12 cellular contexts compared by ENCODE assay signal in genomic region chr9:581673-582497, GRCh38.
DNase-seq lines count a peak whose midpoint lies in the region; ATAC-seq, FAIRE-seq and TF ChIP-seq lines count a peak whose summit lies in the region.
"Had no signal": no experiment of that assay in that cellular context is flagged by ENCODE, and none has a peak within 500 bp of the region (broad histone marks: within the 10 kb centered on the region; RNA-seq: fewer than 3 reads in every experiment).

No MANE protein-coding gene starts in this region.

- no peaks in the 10 kb centered on the region for H3K4me1 Mint-ChIP-seq in activated CD4-positive, alpha-beta T cell treated with anti-CD3 and anti-CD28 coated beads for 36 hours

- WGBS in GM12878 (ENCODE audit: insufficient coverage, insufficient replicate concordance, low lambda C conversion rate, missing lambda C conversion rate) = 11% methylated on average over 7 of the region's 7 CpGs

- POLR2A ChIA-PET in GM12878 (lab: Charles Lee) = no interaction called here
- POLR2A ChIA-PET in activated CD4-positive, alpha-beta T cell treated with anti-CD3 and anti-CD28 coated beads for 36 hours (lab: Charles Lee) = no interaction called here

- H3K9me3 Mint-ChIP-seq in activated CD4-positive, alpha-beta T cell treated with anti-CD3 and anti-CD28 coated beads for 36 hours (ENCODE audit: low read depth) = no peaks in the 10 kb centered on the region
- H3K9me3 Mint-ChIP-seq: activated CD8-positive, alpha-beta T cell treated with anti-CD3 and anti-CD28 coated beads for 36 hours had no signal

- H2AFZ ChIP-seq in GM12878 (ENCODE audit: control insufficient read depth, low read depth, low read length) = no peak overlapping the region

- ATAC-seq in GM12878 = peak; percentile 84
- ATAC-seq in lower lobe of right lung = peak; percentile 59 to 60
- ATAC-seq in activated CD4-positive, alpha-beta T cell treated with anti-CD3 and anti-CD28 coated beads for 36 hours = no peak
- ATAC-seq in HG02885 (IDR thresholded peaks at IDR 0.05; ENCODE audit: poor library complexity, unreplicated experiment) = no peak
- no peak for ATAC-seq in GM18511 (IDR thresholded peaks at IDR 0.05; ENCODE audit: unreplicated experiment)
- ATAC-seq: activated CD8-positive, alpha-beta T cell treated with anti-CD3 and anti-CD28 coated beads for 36 hours had no signal

- H3K4me2 ChIP-seq in GM12878 (ENCODE audit: control insufficient read depth, insufficient read depth) = no peak overlapping the region

- no peaks in the 10 kb centered on the region for H3K4me1 ChIP-seq in GM12878 (ENCODE audit: control insufficient read depth, insufficient read depth, low read length)
- H3K4me1 ChIP-seq in lower lobe of right lung = no peaks in the 10 kb centered on the region

- H3K27ac ChIP-seq in GM12878 (ENCODE audit: control insufficient read depth, insufficient read depth) (no peak overlapping the region), lower lobe of right lung (no peak overlapping the region)

- H3K4me3 ChIP-seq in GM12878 (no peak overlapping the region), lower lobe of right lung (no peak overlapping the region)

- no TSS peak for BruUV-seq in GM12878 (replicated peaks; lab: Mats Ljungman, UMichigan)

- TF ChIP-seq POLR2A in GM12878 (IDR thresholded peaks at IDR 0.05; ENCODE audit: low read depth, low read length) = no peak

- SMC1A ChIA-PET in GM12878 (lab: Charles Lee; ENCODE audit: uncharacterized antibody, unreplicated experiment) = interaction anchor here (0.5 kb wide), 1 partner anchor 180 kb away, joined by 3 read pairs; no protein-coding TSS in a partner anchor

- H3K27me3 ChIP-seq in GM12878 (replicated peaks in 1 of 2; ENCODE audit: control insufficient read depth in 2 of 2, insufficient read depth in 2 of 2, low read length in 1 of 2) (no peaks in the 10 kb centered on the region), lower lobe of right lung (ENCODE audit: low read depth) (no peaks in the 10 kb centered on the region)

- H3K9ac ChIP-seq in GM12878 (ENCODE audit: control insufficient read depth, insufficient read depth, low read length) = no peak overlapping the region

- TF ChIP-seq CTCF in GM12878 (IDR thresholded peaks at IDR 0.05 in 2 of 3, conservative IDR thresholded peaks at IDR 0.05 in 1 of 3; ENCODE audit: control insufficient read depth in 2 of 3, extremely low read depth in 1 of 3, insufficient read depth in 1 of 3, low read depth in 3 of 3, low read length in 3 of 3) (peak in 1 of 3 experiments; percentile 58; a peak in 3 of 6 replicates), lower lobe of right lung (IDR thresholded peaks at IDR 0.05) (no peak)

- in situ Hi-C loops in GM12878 (cut with MboI) = no loop called here

- intact Hi-C loops in GM12878 (cut with micrococcal nuclease; ENCODE audit: unreplicated experiment) = no loop called here
- intact Hi-C loops in lower lobe of right lung (cut with DNase I) = no loop called here
- intact Hi-C loops in activated CD4-positive, alpha-beta T cell treated with anti-CD3 and anti-CD28 coated beads for 36 hours (cut with DNase I, micrococcal nuclease) = no loop called here

- FAIRE-seq in GM12878 (lab: Jason Lieb, UNC) = no peak
- FAIRE-seq: RCC 7860 had no signal

- H3K4me3 Mint-ChIP-seq in activated CD4-positive, alpha-beta T cell treated with anti-CD3 and anti-CD28 coated beads for 36 hours = no peak overlapping the region
- H3K4me3 Mint-ChIP-seq: activated CD8-positive, alpha-beta T cell treated with anti-CD3 and anti-CD28 coated beads for 36 hours had no signal

- TF ChIP-seq EP300 in GM12878 (IDR thresholded peaks at IDR 0.05; ENCODE audit: borderline replicate concordance in 1 of 2, control insufficient read depth in 1 of 2, low read depth in 2 of 2, low read length in 2 of 2) = no peak

- H3K9me3 ChIP-seq in GM12878 (replicated peaks; ENCODE audit: control insufficient read depth, insufficient read depth, low read length) = no peaks in the 10 kb centered on the region
- no peaks in the 10 kb centered on the region for H3K9me3 ChIP-seq in lower lobe of right lung

- CTCF ChIA-PET in GM12878 (lab: Yijun Ruan, JAX) = interaction anchor here (0.8 to 1.5 kb wide), 5 partner anchors 225 to 428 kb away, joined by 3 to 6 read pairs (median 3); no protein-coding TSS in a partner anchor
- CTCF ChIA-PET in activated CD4-positive, alpha-beta T cell treated with anti-CD3 and anti-CD28 coated beads for 36 hours (lab: Charles Lee) = no interaction called here

- no peaks in the 10 kb centered on the region for H3K79me2 ChIP-seq in GM12878 (ENCODE audit: control insufficient read depth, insufficient read depth, low read length)

- no peak for TF ChIP-seq RAD21 in GM12878 (IDR thresholded peaks at IDR 0.05; ENCODE audit: insufficient read depth, low read depth, low read length)

- no peaks in the 10 kb centered on the region for H3K27me3 Mint-ChIP-seq in activated CD4-positive, alpha-beta T cell treated with anti-CD3 and anti-CD28 coated beads for 36 hours
- H3K27me3 Mint-ChIP-seq: activated CD8-positive, alpha-beta T cell treated with anti-CD3 and anti-CD28 coated beads for 36 hours had no signal

- no peaks in the 10 kb centered on the region for H3K36me3 ChIP-seq in GM12878 (ENCODE audit: control insufficient read depth in 2 of 2, insufficient read depth in 2 of 2, low read length in 1 of 2)
- H3K36me3 ChIP-seq in lower lobe of right lung = no peaks in the 10 kb centered on the region

- H4K20me1 ChIP-seq in GM12878 (ENCODE audit: control insufficient read depth, insufficient read depth) = no peaks in the 10 kb centered on the region

- no peaks in the 10 kb centered on the region for H3K36me3 Mint-ChIP-seq in activated CD4-positive, alpha-beta T cell treated with anti-CD3 and anti-CD28 coated beads for 36 hours (ENCODE audit: low read depth)

- H3K27ac Mint-ChIP-seq in activated CD4-positive, alpha-beta T cell treated with anti-CD3 and anti-CD28 coated beads for 36 hours = no peak overlapping the region
- H3K27ac Mint-ChIP-seq: activated CD8-positive, alpha-beta T cell treated with anti-CD3 and anti-CD28 coated beads for 36 hours had no signal

- DNase-seq in EH (ENCODE audit: low read depth) = peak; percentile 7
- peak; percentile 34 for DNase-seq in HuH-7 (ENCODE audit: low spot score)
- no peak for DNase-seq in GM12878 (ENCODE audit: low read depth, low spot score)
- DNase-seq in lower lobe of right lung = no peak
- DNase-seq in activated CD4-positive, alpha-beta T cell treated with anti-CD3 and anti-CD28 coated beads for 36 hours = no peak
- DNase-seq in activated T-cell treated with anti-CD3 and anti-CD28 coated beads, Interleukin-2, amount 50 U/mL, for 48 hours = no peak
- DNase-seq: activated CD8-positive, alpha-beta T cell treated with anti-CD3 and anti-CD28 coated beads for 36 hours; amygdala; DND-41 had no signal

- RAD21 ChIA-PET in GM12878 (lab: Charles Lee; ENCODE audit: unreplicated experiment) = no interaction called here

TF ChIP-seq in GM12878, 131 proteins besides CTCF, POLR2A, EP300 and RAD21:
- TF ChIP-seq GATAD2B (conservative IDR thresholded peaks at IDR 0.05; ENCODE audit: low read depth) = no peak
- peak; percentile 28; the same call in 1 of the 2 replicates for TF ChIP-seq SMC3 (IDR thresholded peaks at IDR 0.05; ENCODE audit: borderline replicate concordance, low read length)

Comparison
In these comparisons a context has a peak if more than half of its experiments do, and no peak if none do; other contexts are left out.
1. DNase-seq: peak in EH (single experiment) and HuH-7 (single experiment); none in GM12878 (single experiment), lower lobe of right lung (single experiment), activated CD4-positive, alpha-beta T cell treated with anti-CD3 and anti-CD28 coated beads for 36 hours (single experiment) and activated T-cell treated with anti-CD3 and anti-CD28 coated beads, Interleukin-2, amount 50 U/mL, for 48 hours (0 of 2).
2. ATAC-seq: peak in GM12878 (single experiment) and lower lobe of right lung (2 of 2); none in activated CD4-positive, alpha-beta T cell treated with anti-CD3 and anti-CD28 coated beads for 36 hours (single experiment), HG02885 (single experiment) and GM18511 (single experiment).